Comparison of ENCODE assay signal across 1 cellular context in the genomic region with DNA sequence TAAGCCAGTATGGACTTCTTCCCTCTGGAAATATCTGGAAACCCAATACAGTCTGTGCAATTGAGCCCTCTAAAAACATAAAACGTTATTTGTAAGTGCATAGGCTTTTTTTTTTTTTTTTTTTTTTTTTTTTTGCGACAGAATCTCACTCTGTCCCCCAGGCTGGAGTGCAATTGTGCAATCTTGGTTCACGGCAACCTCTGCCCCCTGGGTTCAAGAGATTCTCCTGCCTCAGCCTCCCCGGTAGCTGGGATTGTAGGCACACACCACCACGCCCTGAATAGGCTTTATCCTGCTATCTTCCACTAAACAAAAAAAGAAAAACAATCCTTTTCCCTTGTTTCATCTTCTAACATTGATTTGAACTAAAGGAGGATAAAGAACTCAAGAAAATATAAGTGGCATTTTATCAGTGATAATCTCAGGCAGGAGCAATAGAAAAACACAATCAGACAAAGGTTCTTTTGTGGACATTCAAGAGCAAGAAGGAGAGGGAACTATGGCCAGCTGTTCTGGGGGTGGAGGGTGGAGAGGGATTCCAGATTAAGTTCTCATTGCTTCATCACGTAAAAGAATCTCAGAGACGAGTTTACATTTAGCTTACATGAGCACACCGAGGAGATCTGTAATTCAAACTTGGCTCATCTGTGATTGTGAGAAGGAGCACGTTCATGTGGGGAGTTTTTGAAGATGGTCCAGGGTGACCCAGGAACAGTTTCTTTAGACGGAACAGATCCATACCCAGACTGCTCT.
TF ChIP-seq lines count a peak whose summit lies in the region.

No MANE protein-coding gene starts in this region.

TF ChIP-seq in liver, 16 proteins besides CTCF, POLR2A, EP300 and RAD21 (continued from another document):
- TF ChIP-seq, protein P1, sequence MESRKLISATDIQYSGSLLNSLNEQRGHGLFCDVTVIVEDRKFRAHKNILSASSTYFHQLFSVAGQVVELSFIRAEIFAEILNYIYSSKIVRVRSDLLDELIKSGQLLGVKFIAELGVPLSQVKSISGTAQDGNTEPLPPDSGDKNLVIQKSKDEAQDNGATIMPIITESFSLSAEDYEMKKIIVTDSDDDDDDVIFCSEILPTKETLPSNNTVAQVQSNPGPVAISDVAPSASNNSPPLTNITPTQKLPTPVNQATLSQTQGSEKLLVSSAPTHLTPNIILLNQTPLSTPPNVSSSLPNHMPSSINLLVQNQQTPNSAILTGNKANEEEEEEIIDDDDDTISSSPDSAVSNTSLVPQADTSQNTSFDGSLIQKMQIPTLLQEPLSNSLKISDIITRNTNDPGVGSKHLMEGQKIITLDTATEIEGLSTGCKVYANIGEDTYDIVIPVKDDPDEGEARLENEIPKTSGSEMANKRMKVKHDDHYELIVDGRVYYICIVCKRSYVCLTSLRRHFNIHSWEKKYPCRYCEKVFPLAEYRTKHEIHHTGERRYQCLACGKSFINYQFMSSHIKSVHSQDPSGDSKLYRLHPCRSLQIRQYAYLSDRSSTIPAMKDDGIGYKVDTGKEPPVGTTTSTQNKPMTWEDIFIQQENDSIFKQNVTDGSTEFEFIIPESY (IDR thresholded peaks at IDR 0.05): no peak
- TF ChIP-seq HNF4A (conservative IDR thresholded peaks at IDR 0.05) (peak; percentile 93), RXRA (IDR thresholded peaks at IDR 0.05) (peak in 1 of 2 donors; percentile 45), HNF4G (IDR thresholded peaks at IDR 0.05) (peak; percentile 54), FOXA1 (IDR thresholded peaks at IDR 0.05) (no peak), TAF1 (conservative IDR thresholded peaks at IDR 0.05) (no peak), GABPA (IDR thresholded peaks at IDR 0.05 in 1 of 2, conservative IDR thresholded peaks at IDR 0.05 in 1 of 2) (no peak)
